12 cellular contexts compared by ENCODE assay signal in genomic region chr13:51000576-51001260, GRCh38.
DNase-seq lines count a peak whose midpoint lies in the region; ATAC-seq and TF ChIP-seq lines count a peak whose summit lies in the region.
"Had no signal": no experiment of that assay in that cellular context is flagged by ENCODE, and none has a peak within 500 bp of the region (broad histone marks: within the 10 kb centered on the region; RNA-seq: fewer than 3 reads in every experiment).

No MANE protein-coding gene starts in this region.

- no peaks in the 10 kb centered on the region for H3K79me2 ChIP-seq in MM.1S (ENCODE audit: low read length)

- no peak for ATAC-seq in GM21381 (IDR thresholded peaks at IDR 0.05; ENCODE audit: unreplicated experiment)
- ATAC-seq: HCT116 had no signal

- H3K27ac ChIP-seq in cardiac muscle cell (peak overlapping the region; percentile 34), temporal lobe (ENCODE audit: low read depth, low read length) (peak overlapping the region; percentile 22), MM.1S (ENCODE audit: low read length) (no peak overlapping the region)

- TF ChIP-seq CTCF in cardiac muscle cell (IDR thresholded peaks at IDR 0.05; ENCODE audit: low read depth, low read length) (no peak), MM.1S (IDR thresholded peaks at IDR 0.05; ENCODE audit: low read length) (no peak)

- no peaks in the 10 kb centered on the region for H4K20me1 ChIP-seq in MM.1S (ENCODE audit: insufficient read depth, low read length)

- H3K4me3 ChIP-seq in cardiac muscle cell (no peak overlapping the region), MM.1S (ENCODE audit: low read length) (no peak overlapping the region)

- H3K4me1 ChIP-seq in cardiac muscle cell (ENCODE audit: low read depth) (peaks cover 16% of the 10 kb centered on the region), MM.1S (ENCODE audit: low read length) (no peaks in the 10 kb centered on the region)

- no peaks in the 10 kb centered on the region for H3K9me3 ChIP-seq in cardiac muscle cell (ENCODE audit: low read depth)
- no peaks in the 10 kb centered on the region for H3K9me3 ChIP-seq in MM.1S (replicated peaks; ENCODE audit: insufficient read depth, low read length)

- no peaks in the 10 kb centered on the region for H3K9me2 ChIP-seq in MM.1S (replicated peaks; ENCODE audit: insufficient read depth, low read length)

- DNase-seq in NCI-H2107 treated with DMSO at 0.1 percent for 48 hours (lab: John Stamatoyannopoulos, UW; ENCODE audit: unreplicated experiment) (peak; percentile 53), NCI-H2107 (lab: John Stamatoyannopoulos, UW) (no peak), RPMI7951 (ENCODE audit: low read depth) (peak; percentile 53), cardiac muscle cell (ENCODE audit: low read depth in 1 of 2, low spot score in 1 of 2) (peak in 1 of 2 donors; percentile 63), MM.1S (no peak), HuH-7.5 (ENCODE audit: low spot score) (no peak)
- DNase-seq: activated gamma-delta T cell treated with Interleukin-2 at 50 U/mL for 16 hours, erythroblast, naive B cell had no signal

- H3K36me3 ChIP-seq in cardiac muscle cell (no peaks in the 10 kb centered on the region), MM.1S (replicated peaks; ENCODE audit: insufficient read depth, low read length) (no peaks in the 10 kb centered on the region)

- no peak overlapping the region for H2AFZ ChIP-seq in MM.1S (ENCODE audit: low read length)

- no peak overlapping the region for H3K9ac ChIP-seq in MM.1S (ENCODE audit: low read length)

- H3K27me3 ChIP-seq in cardiac muscle cell (no peaks in the 10 kb centered on the region), MM.1S (replicated peaks; ENCODE audit: insufficient read depth, low read length) (no peaks in the 10 kb centered on the region)

- H3K4me2 ChIP-seq in MM.1S (ENCODE audit: low read depth, low read length), result no peak overlapping the region

- H3F3A ChIP-seq in MM.1S (ENCODE audit: insufficient read depth, low read length), result no peaks in the 10 kb centered on the region

Comparison
In these comparisons a context has a peak if more than half of its experiments do, and no peak if none do; other contexts are left out.
1. DNase-seq: peak in NCI-H2107 treated with DMSO at 0.1 percent for 48 hours (single experiment) and RPMI7951 (single experiment); none in NCI-H2107 (single experiment), MM.1S (single experiment) and HuH-7.5 (single experiment).